In the genomic region with DNA sequence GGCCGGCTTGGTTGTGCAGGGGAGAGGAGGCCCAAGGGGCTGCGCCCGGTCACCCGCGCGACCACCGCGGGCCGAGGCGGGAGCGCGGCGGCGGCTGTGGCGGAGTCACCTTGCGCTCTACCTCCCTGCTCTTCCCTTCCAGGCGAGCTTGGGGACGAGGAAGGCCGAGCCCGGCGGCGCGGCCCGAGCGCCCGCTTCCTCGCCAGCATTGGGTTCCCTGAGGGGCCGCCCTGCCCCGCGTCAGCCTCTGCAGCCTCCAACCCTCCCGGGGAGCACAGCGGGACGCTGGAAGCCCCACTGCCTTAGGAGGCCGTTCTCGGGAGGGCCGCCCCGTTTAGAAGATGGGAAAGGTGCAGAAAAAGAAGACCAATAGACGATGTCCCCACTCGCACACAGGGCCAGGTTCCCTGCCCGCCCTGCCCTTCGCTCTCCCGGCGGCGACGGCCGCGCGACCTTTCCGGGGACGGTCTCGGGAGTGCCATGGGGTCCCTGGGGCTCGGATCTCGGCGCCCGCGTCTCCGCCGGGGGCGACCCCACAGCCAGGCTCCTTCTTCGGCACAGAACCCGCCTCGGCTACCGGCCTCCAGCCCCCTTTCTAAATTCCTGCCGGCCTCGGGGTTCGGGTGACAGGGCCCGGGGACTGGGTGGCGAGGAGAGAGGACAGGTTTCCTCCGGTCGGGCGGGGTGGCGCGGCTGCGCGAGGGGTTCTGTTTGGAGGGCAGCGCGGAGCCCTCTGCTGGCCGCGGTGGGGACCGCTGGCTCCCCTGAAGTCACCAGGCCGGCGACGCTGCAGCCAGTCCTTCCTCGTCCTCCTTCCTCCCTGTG, we compare ENCODE assay signal across 1 cellular context.
A peak's percentile ranks its signal among the peaks of the same experiment; 100 is the strongest.
TF ChIP-seq lines count a peak whose summit lies in the region.

No MANE protein-coding gene starts in this region.

TF ChIP-seq in HepG2, 621 proteins besides CTCF, POLR2A, EP300 and RAD21 (continued from another document and continues in another):
- TF ChIP-seq ZNF318 (CRISPR knock-in tag; IDR thresholded peaks at IDR 0.05) = no peak
- TF ChIP-seq TMF1 (CRISPR knock-in tag; IDR thresholded peaks at IDR 0.05; ENCODE audit: low read depth) = no peak; the same call in 1 of the 2 replicates
- TF ChIP-seq ZNF282 (IDR thresholded peaks at IDR 0.05; ENCODE audit: partially characterized antibody) = no peak
- TF ChIP-seq ZNF263 (CRISPR knock-in tag; IDR thresholded peaks at IDR 0.05) = peak; percentile 95
- TF ChIP-seq RFX3 (CRISPR knock-in tag; IDR thresholded peaks at IDR 0.05) = peak; percentile 39; the same call in 1 of the 2 replicates
- TF ChIP-seq TP53 (CRISPR knock-in tag; conservative IDR thresholded peaks at IDR 0.05) = no peak
- no peak for TF ChIP-seq SIX4 (CRISPR knock-in tag; IDR thresholded peaks at IDR 0.05)
- TF ChIP-seq ZNF576 (CRISPR knock-in tag; IDR thresholded peaks at IDR 0.05) = no peak
- TF ChIP-seq ZNF781 (CRISPR knock-in tag; IDR thresholded peaks at IDR 0.05; ENCODE audit: borderline replicate concordance, not compliant biosample characterization) = peak; percentile 94
- 0 out of 2 replicates have a peak, but pooled peaks have one; percentile 69 for TF ChIP-seq ZNF30 (CRISPR knock-in tag; IDR thresholded peaks at IDR 0.05)
- no peak for TF ChIP-seq RBAK (CRISPR knock-in tag; IDR thresholded peaks at IDR 0.05)
- TF ChIP-seq ZNF839 (CRISPR knock-in tag; IDR thresholded peaks at IDR 0.05; ENCODE audit: borderline replicate concordance) = peak; percentile 93; the same call in 1 of the 2 replicates
- TF ChIP-seq KMT2A (CRISPR knock-in tag; IDR thresholded peaks at IDR 0.05) = peak; percentile 74
- TF ChIP-seq SMAD1 (CRISPR knock-in tag; IDR thresholded peaks at IDR 0.05; ENCODE audit: borderline replicate concordance, low read depth) = peak; percentile 27; the same call in 1 of the 2 replicates
- peak; percentile 25 for TF ChIP-seq ZNF18 (CRISPR knock-in tag; IDR thresholded peaks at IDR 0.05; ENCODE audit: insufficient replicate concordance)
- peak; percentile 92 for TF ChIP-seq XRCC5 (optimal IDR thresholded peaks at IDR 0.05; ENCODE audit: low read length)
- peak; percentile 92 for TF ChIP-seq GZF1 (CRISPR knock-in tag; IDR thresholded peaks at IDR 0.05)
- no peak for TF ChIP-seq ZNF10 (CRISPR knock-in tag; IDR thresholded peaks at IDR 0.05; ENCODE audit: borderline replicate concordance, low read depth)
- TF ChIP-seq KIAA2018 (CRISPR knock-in tag; IDR thresholded peaks at IDR 0.05; ENCODE audit: borderline replicate concordance) = peak; percentile 90; the same call in 1 of the 2 replicates
- no peak for TF ChIP-seq CENPX (CRISPR knock-in tag; IDR thresholded peaks at IDR 0.05)
- TF ChIP-seq, protein P1, sequence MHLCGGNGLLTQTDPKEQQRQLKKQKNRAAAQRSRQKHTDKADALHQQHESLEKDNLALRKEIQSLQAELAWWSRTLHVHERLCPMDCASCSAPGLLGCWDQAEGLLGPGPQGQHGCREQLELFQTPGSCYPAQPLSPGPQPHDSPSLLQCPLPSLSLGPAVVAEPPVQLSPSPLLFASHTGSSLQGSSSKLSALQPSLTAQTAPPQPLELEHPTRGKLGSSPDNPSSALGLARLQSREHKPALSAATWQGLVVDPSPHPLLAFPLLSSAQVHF (CRISPR knock-in tag; IDR thresholded peaks at IDR 0.05) = peak; percentile 62; the same call in 1 of the 2 replicates
- peak; percentile 27; the same call in 1 of the 2 replicates for TF ChIP-seq ZNF446 (CRISPR knock-in tag; IDR thresholded peaks at IDR 0.05)
- no peak for TF ChIP-seq TBL1XR1 (IDR thresholded peaks at IDR 0.05; ENCODE audit: borderline replicate concordance, low read length, partially characterized antibody)
- TF ChIP-seq ZNF557 (CRISPR knock-in tag; IDR thresholded peaks at IDR 0.05) = 0 out of 2 replicates have a peak, but pooled peaks have one; percentile 62
- TF ChIP-seq ZNF441 (CRISPR knock-in tag; IDR thresholded peaks at IDR 0.05; ENCODE audit: borderline replicate concordance) = peak; percentile 36; the same call in 1 of the 2 replicates
- no peak for TF ChIP-seq RBM22 (optimal IDR thresholded peaks at IDR 0.05; ENCODE audit: low read length)
- TF ChIP-seq ZNF775 (CRISPR knock-in tag; IDR thresholded peaks at IDR 0.05; ENCODE audit: borderline replicate concordance) = peak; percentile 80
- no peak for TF ChIP-seq SOX6 (IDR thresholded peaks at IDR 0.05)
- TF ChIP-seq SOX6 (CRISPR knock-in tag; IDR thresholded peaks at IDR 0.05) = peak; percentile 81
- no peak for TF ChIP-seq SOX13 (IDR thresholded peaks at IDR 0.05)
- peak in 1 of 2 experiments; percentile 47; a peak in 1 of 4 replicates for TF ChIP-seq SOX13 (CRISPR knock-in tag; conservative IDR thresholded peaks at IDR 0.05 in 1 of 2, IDR thresholded peaks at IDR 0.05 in 1 of 2)
- TF ChIP-seq CC2D1A (CRISPR knock-in tag; IDR thresholded peaks at IDR 0.05) = 0 out of 2 replicates have a peak, but pooled peaks have one; percentile 39
- TF ChIP-seq, protein P2, sequence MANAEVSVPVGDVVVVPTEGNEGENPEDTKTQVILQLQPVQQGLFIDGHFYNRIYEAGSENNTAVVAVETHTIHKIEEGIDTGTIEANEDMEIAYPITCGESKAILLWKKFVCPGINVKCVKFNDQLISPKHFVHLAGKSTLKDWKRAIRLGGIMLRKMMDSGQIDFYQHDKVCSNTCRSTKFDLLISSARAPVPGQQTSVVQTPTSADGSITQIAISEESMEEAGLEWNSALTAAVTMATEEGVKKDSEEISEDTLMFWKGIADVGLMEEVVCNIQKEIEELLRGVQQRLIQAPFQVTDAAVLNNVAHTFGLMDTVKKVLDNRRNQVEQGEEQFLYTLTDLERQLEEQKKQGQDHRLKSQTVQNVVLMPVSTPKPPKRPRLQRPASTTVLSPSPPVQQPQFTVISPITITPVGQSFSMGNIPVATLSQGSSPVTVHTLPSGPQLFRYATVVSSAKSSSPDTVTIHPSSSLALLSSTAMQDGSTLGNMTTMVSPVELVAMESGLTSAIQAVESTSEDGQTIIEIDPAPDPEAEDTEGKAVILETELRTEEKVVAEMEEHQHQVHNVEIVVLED (CRISPR knock-in tag; IDR thresholded peaks at IDR 0.05; ENCODE audit: borderline replicate concordance) = peak; percentile 36; the same call in 1 of the 2 replicates
- peak; percentile 87 for TF ChIP-seq MYC (CRISPR knock-in tag; IDR thresholded peaks at IDR 0.05; ENCODE audit: borderline replicate concordance)
